20 cellular contexts compared by ENCODE assay signal in the genomic region with DNA sequence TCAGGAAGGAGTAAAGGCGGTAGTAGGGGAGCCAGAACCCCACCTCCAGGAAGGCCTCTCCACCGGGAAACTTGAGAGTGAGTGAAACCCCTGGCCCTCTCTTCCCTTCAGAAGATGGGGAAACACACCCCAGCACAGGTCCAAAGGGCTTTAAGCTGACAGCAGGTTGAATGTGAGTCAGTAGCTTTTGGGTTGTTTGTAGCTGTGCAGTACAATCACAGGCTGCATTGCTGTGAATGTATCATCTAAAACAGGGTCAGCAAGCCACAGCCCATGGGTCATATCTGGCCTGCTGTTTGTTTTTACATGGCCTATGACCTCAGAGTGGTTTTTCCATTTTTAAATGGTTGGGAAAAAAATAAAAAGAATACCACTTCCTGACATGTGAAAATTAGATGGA. TPM values are rescaled to one million over a fixed set of nuclear protein-coding genes. Genes with fewer than 3 reads are reported as not detected.
DNase-seq lines count a peak whose midpoint lies in the region; ATAC-seq and TF ChIP-seq lines count a peak whose summit lies in the region.
"Had no signal": no experiment of that assay in that cellular context is flagged by ENCODE, and none has a peak within 500 bp of the region (broad histone marks: within the 10 kb centered on the region; RNA-seq: fewer than 3 reads in every experiment).

No MANE protein-coding gene starts in this region.

- CTCF ChIA-PET in T-cell (lab: Charles Lee) = interaction anchor here (0.6 to 1.8 kb wide), 2 partner anchors 14 to 57 kb away, joined by 4 to 5 read pairs; no protein-coding TSS in a partner anchor

- no peak for ATAC-seq in T-cell (replicated peaks in 1 of 4)
- peak; percentile 57 for ATAC-seq in stimulated activated effector memory CD8-positive, alpha-beta T cell treated with anti-CD3 and anti-CD28 coated beads, Interleukin-12 subunit alpha, Interleukin-12 subunit beta, amount 100 ng/mL, for 72 hours
- no peak for ATAC-seq in stimulated activated memory B cell treated with anti-CD40 and anti-IgM and Interleukin-4, amounts not matched to agents 10 μg/mL and 1 μg/mL and 100 μg/mL, for 72 hours
- ATAC-seq: left ventricle myocardium superior had no signal

- no peak for TF ChIP-seq CTCF in foreskin fibroblast (IDR thresholded peaks at IDR 0.05; ENCODE audit: low read depth, low read length)

- H3K36me3 Mint-ChIP-seq in activated T-cell treated with anti-CD3 and anti-CD28 coated beads, Interleukin-2, amount 50 U/mL, for 24 hours (ENCODE audit: low read depth) = no peaks in the 10 kb centered on the region
- no peaks in the 10 kb centered on the region for H3K36me3 Mint-ChIP-seq in T-cell
- no peaks in the 10 kb centered on the region for H3K36me3 Mint-ChIP-seq in stimulated activated effector memory CD8-positive, alpha-beta T cell treated with anti-CD3 and anti-CD28 coated beads, Interleukin-12 subunit alpha, Interleukin-12 subunit beta, amount 100 ng/mL, for 72 hours
- H3K36me3 Mint-ChIP-seq in stimulated activated memory B cell treated with anti-CD40 and anti-IgM and Interleukin-4, amounts not matched to agents 10 μg/mL and 1 μg/mL and 100 μg/mL, for 72 hours = no peaks in the 10 kb centered on the region
- H3K36me3 Mint-ChIP-seq: naive B cell had no signal

- in situ Hi-C loops in KBM-7 (cut with MboI; ENCODE audit: low pct_unique_long_range_greater_than_20kb, low sequenced_read_pairs) = no loop called here

- no peaks in the 10 kb centered on the region for H3K27me3 Mint-ChIP-seq in activated T-cell treated with anti-CD3 and anti-CD28 coated beads, Interleukin-2, amount 50 U/mL, for 24 hours
- no peaks in the 10 kb centered on the region for H3K27me3 Mint-ChIP-seq in T-cell
- H3K27me3 Mint-ChIP-seq in stimulated activated memory B cell treated with anti-CD40 and anti-IgM and Interleukin-4, amounts not matched to agents 10 μg/mL and 1 μg/mL and 100 μg/mL, for 72 hours = no peaks in the 10 kb centered on the region

- H3K9me3 Mint-ChIP-seq in activated T-cell treated with anti-CD3 and anti-CD28 coated beads, Interleukin-2, amount 50 U/mL, for 24 hours = no peaks in the 10 kb centered on the region
- no peaks in the 10 kb centered on the region for H3K9me3 Mint-ChIP-seq in T-cell
- no peaks in the 10 kb centered on the region for H3K9me3 Mint-ChIP-seq in stimulated activated effector memory CD8-positive, alpha-beta T cell treated with anti-CD3 and anti-CD28 coated beads, Interleukin-12 subunit alpha, Interleukin-12 subunit beta, amount 100 ng/mL, for 72 hours
- H3K9me3 Mint-ChIP-seq in stimulated activated memory B cell treated with anti-CD40 and anti-IgM and Interleukin-4, amounts not matched to agents 10 μg/mL and 1 μg/mL and 100 μg/mL, for 72 hours = peaks cover 2% of the 10 kb centered on the region
- H3K9me3 Mint-ChIP-seq: activated T-helper 2 cell treated with anti-CD3 and anti-CD28 coated beads, Interferon-gamma antibody, Interleukin-2, Interleukin-4, amounts not matched to agents 10 μg/mL and 5 μg/mL and 100 μg/mL, durations not matched to agents 14 hours and 24 hours and 36 hours had no signal

- no peak overlapping the region for H3K4me3 Mint-ChIP-seq in activated T-cell treated with anti-CD3 and anti-CD28 coated beads, Interleukin-2, amount 50 U/mL, for 24 hours
- H3K4me3 Mint-ChIP-seq in T-cell = no peak overlapping the region
- H3K4me3 Mint-ChIP-seq in stimulated activated effector memory CD8-positive, alpha-beta T cell treated with anti-CD3 and anti-CD28 coated beads, Interleukin-12 subunit alpha, Interleukin-12 subunit beta, amount 100 ng/mL, for 72 hours = no peak overlapping the region
- H3K4me3 Mint-ChIP-seq in stimulated activated memory B cell treated with anti-CD40 and anti-IgM and Interleukin-4, amounts not matched to agents 10 μg/mL and 1 μg/mL and 100 μg/mL, for 72 hours = no peak overlapping the region
- H3K4me3 Mint-ChIP-seq: naive B cell had no signal

- no peak for DNase-seq in activated T-cell treated with anti-CD3 and anti-CD28 coated beads, Interleukin-2, amount 50 U/mL, for 24 hours
- DNase-seq in activated T-cell treated with anti-CD3 and anti-CD28 coated beads, Interleukin-2, amount 50 U/mL, for 1 hour = no peak
- DNase-seq in T-cell (no peak), foreskin fibroblast (peak; percentile 64 to 66), KBM-7 (no peak), SHP77 (lab: John Stamatoyannopoulos, UW) (no peak)
- no peak for DNase-seq in stimulated activated effector memory CD8-positive, alpha-beta T cell treated with anti-CD3 and anti-CD28 coated beads, Interleukin-12 subunit alpha, Interleukin-12 subunit beta, amount 100 ng/mL, for 72 hours (ENCODE audit: low spot score in 2 of 2)
- DNase-seq: 8988T; activated CD8-positive, alpha-beta memory T cell treated with anti-CD3 and anti-CD28 coated beads for 24 hours; aorta; DMS53; foreskin melanocyte; left ventricle myocardium superior; naive B cell; NCI-H187; NCI-H446; thyroid gland; WERI-Rb-1 had no signal

- POLR2A ChIA-PET in T-cell (lab: Charles Lee) = interaction anchor here (0.5 to 0.7 kb wide), 2 partner anchors 9 to 339 kb away, joined by 3 to 15 read pairs; no protein-coding TSS in a partner anchor

- no peak overlapping the region for H3K4me3 ChIP-seq in foreskin fibroblast (ENCODE audit: low read depth in 1 of 2, low read length in 2 of 2)
- H3K4me3 ChIP-seq: thyroid gland had no signal

- H3K4me1 Mint-ChIP-seq in activated T-cell treated with anti-CD3 and anti-CD28 coated beads, Interleukin-2, amount 50 U/mL, for 24 hours (ENCODE audit: low read depth) = peaks cover 89% of the 10 kb centered on the region
- peaks cover 90 to 94% (median 92%) of the 10 kb centered on the region in 3 donors for H3K4me1 Mint-ChIP-seq in T-cell
- H3K4me1 Mint-ChIP-seq in stimulated activated effector memory CD8-positive, alpha-beta T cell treated with anti-CD3 and anti-CD28 coated beads, Interleukin-12 subunit alpha, Interleukin-12 subunit beta, amount 100 ng/mL, for 72 hours = peaks cover 94% of the 10 kb centered on the region
- H3K4me1 Mint-ChIP-seq in stimulated activated memory B cell treated with anti-CD40 and anti-IgM and Interleukin-4, amounts not matched to agents 10 μg/mL and 1 μg/mL and 100 μg/mL, for 72 hours = peaks cover 54% of the 10 kb centered on the region

- H3K27ac Mint-ChIP-seq in activated T-cell treated with anti-CD3 and anti-CD28 coated beads, Interleukin-2, amount 50 U/mL, for 24 hours = peak overlapping the region; percentile 22
- H3K27ac Mint-ChIP-seq in T-cell = peak overlapping the region; percentile 85 to 98
- H3K27ac Mint-ChIP-seq in stimulated activated effector memory CD8-positive, alpha-beta T cell treated with anti-CD3 and anti-CD28 coated beads, Interleukin-12 subunit alpha, Interleukin-12 subunit beta, amount 100 ng/mL, for 72 hours = no peak overlapping the region
- H3K27ac Mint-ChIP-seq in stimulated activated memory B cell treated with anti-CD40 and anti-IgM and Interleukin-4, amounts not matched to agents 10 μg/mL and 1 μg/mL and 100 μg/mL, for 72 hours = no peak overlapping the region
- H3K27ac Mint-ChIP-seq: naive B cell had no signal

RNA-seq across cellular contexts. Expression of gene OTULINL, which starts 10.0 kb away (rescaled TPM):
- 10 to 100 TPM; 30.0 to 50.1 (median 32.6) TPM for total RNA-seq in T-cell

Comparison
In these comparisons a context has a peak if more than half of its experiments do, and no peak if none do; other contexts are left out.
1. DNase-seq: peak in foreskin fibroblast (2 of 2); none in activated T-cell treated with anti-CD3 and anti-CD28 coated beads, Interleukin-2, amount 50 U/mL, for 24 hours (single experiment), activated T-cell treated with anti-CD3 and anti-CD28 coated beads, Interleukin-2, amount 50 U/mL, for 1 hour (single experiment), T-cell (0 of 34), stimulated activated effector memory CD8-positive, alpha-beta T cell treated with anti-CD3 and anti-CD28 coated beads, Interleukin-12 subunit alpha, Interleukin-12 subunit beta, amount 100 ng/mL, for 72 hours (0 of 2), KBM-7 (single experiment) and SHP77 (0 of 2).
2. H3K27ac Mint-ChIP-seq: peak in activated T-cell treated with anti-CD3 and anti-CD28 coated beads, Interleukin-2, amount 50 U/mL, for 24 hours (single experiment) and T-cell (2 of 2); none in stimulated activated effector memory CD8-positive, alpha-beta T cell treated with anti-CD3 and anti-CD28 coated beads, Interleukin-12 subunit alpha, Interleukin-12 subunit beta, amount 100 ng/mL, for 72 hours (single experiment) and stimulated activated memory B cell treated with anti-CD40 and anti-IgM and Interleukin-4, amounts not matched to agents 10 μg/mL and 1 μg/mL and 100 μg/mL, for 72 hours (single experiment).